ENCODE assay signal across 8 cellular contexts in genomic region chr13:101627556-101627943, GRCh38.
A peak's percentile ranks its signal among the peaks of the same experiment; 100 is the strongest.
DNase-seq lines count a peak whose midpoint lies in the region; ATAC-seq, FAIRE-seq and TF ChIP-seq lines count a peak whose summit lies in the region.

No MANE protein-coding gene starts in this region.

- H3K36me3 Mint-ChIP-seq in activated CD8-positive, alpha-beta T cell treated with anti-CD3 and anti-CD28 coated beads for 36 hours (ENCODE audit: low read depth), result no peaks in the 10 kb centered on the region

- H3K27ac Mint-ChIP-seq in activated CD8-positive, alpha-beta T cell treated with anti-CD3 and anti-CD28 coated beads for 36 hours, result peak overlapping the region; percentile 59

- CTCF ChIA-PET in activated CD8-positive, alpha-beta T cell treated with anti-CD3 and anti-CD28 coated beads for 36 hours (lab: Charles Lee), result no interaction called here

- FAIRE-seq in small intestine (lab: Jason Lieb, UNC), result no peak

- no peak overlapping the region for H3K27ac ChIP-seq in ovary
- H3K27ac ChIP-seq in small intestine (ENCODE audit: low read depth in 1 of 2, low read length in 1 of 2), result peak overlapping the region in 1 of 2 donors; percentile 41

- no peak for TF ChIP-seq POLR2A in ovary (IDR thresholded peaks at IDR 0.05)

- H3K27me3 Mint-ChIP-seq in activated CD8-positive, alpha-beta T cell treated with anti-CD3 and anti-CD28 coated beads for 36 hours, result no peaks in the 10 kb centered on the region

- H3K4me1 ChIP-seq in ovary (ENCODE audit: insufficient read depth) (peaks cover 2% of the 10 kb centered on the region), small intestine (ENCODE audit: control insufficient read depth in 2 of 2, insufficient read depth in 1 of 2, low read depth in 1 of 2, low read length in 1 of 2) (no peaks in the 10 kb centered on the region)

- peak; percentile 46 for ATAC-seq in GM19023 (IDR thresholded peaks at IDR 0.05; ENCODE audit: unreplicated experiment)
- peak; percentile 41 for ATAC-seq in HG03139 (IDR thresholded peaks at IDR 0.05; ENCODE audit: unreplicated experiment)
- peak; percentile 27 for ATAC-seq in activated CD8-positive, alpha-beta T cell treated with anti-CD3 and anti-CD28 coated beads for 36 hours

- peak overlapping the region; percentile 36 for H3K4me3 ChIP-seq in AG10803 (ENCODE audit: low read length)
- peak overlapping the region; percentile 16 for H3K4me3 ChIP-seq in ovary
- no peak overlapping the region for H3K4me3 ChIP-seq in small intestine (ENCODE audit: low read depth in 1 of 2, low read length in 2 of 2)

- no peaks in the 10 kb centered on the region for H3K9me3 Mint-ChIP-seq in activated CD8-positive, alpha-beta T cell treated with anti-CD3 and anti-CD28 coated beads for 36 hours

- no peaks in the 10 kb centered on the region for H3K36me3 ChIP-seq in ovary
- no peaks in the 10 kb centered on the region for H3K36me3 ChIP-seq in small intestine (ENCODE audit: control insufficient read depth in 2 of 2, insufficient read depth in 2 of 2, low read length in 2 of 2)

- intact Hi-C loops in activated CD8-positive, alpha-beta T cell treated with anti-CD3 and anti-CD28 coated beads for 36 hours (cut with micrococcal nuclease), result loop anchor here (5.0 to 10.0 kb wide), 2 partner anchors 105 to 767 kb away; no protein-coding TSS in a partner anchor
- intact Hi-C loops in ovary (cut with DNase I), result no loop called here

- H3K4me1 Mint-ChIP-seq in activated CD8-positive, alpha-beta T cell treated with anti-CD3 and anti-CD28 coated beads for 36 hours (ENCODE audit: low read depth), result peaks cover 43% of the 10 kb centered on the region

- TF ChIP-seq EP300 in ovary (IDR thresholded peaks at IDR 0.05), result no peak

- DNase-seq in AG10803 (ENCODE audit: low read depth) (no peak), ovary (no peak), NCI-H524 treated with DMSO at 0.1 percent for 48 hours (lab: John Stamatoyannopoulos, UW) (no peak), small intestine (no peak)
- DNase-seq in activated CD8-positive, alpha-beta T cell treated with anti-CD3 and anti-CD28 coated beads for 36 hours, result no peak
- no peak for DNase-seq in stimulated activated CD4-positive, alpha-beta T cell treated with anti-CD3 and anti-CD28 coated beads, Interleukin-4, amount 100 ng/mL, for 4 hours

- 12 to 21% (median 18%) methylated on average over 5 of the region's 5 CpGs for WGBS in ovary, 3 donors
- 41 to 49% (median 47%) methylated on average over 5 of the region's 5 CpGs for WGBS in small intestine, 3 donors

- H3K9me3 ChIP-seq in ovary (no peaks in the 10 kb centered on the region), small intestine (ENCODE audit: control insufficient read depth, low read depth) (no peaks in the 10 kb centered on the region)

- POLR2A ChIA-PET in activated CD8-positive, alpha-beta T cell treated with anti-CD3 and anti-CD28 coated beads for 36 hours (lab: Charles Lee), result no interaction called here

- no peaks in the 10 kb centered on the region for H3K27me3 ChIP-seq in ovary
- no peaks in the 10 kb centered on the region for H3K27me3 ChIP-seq in small intestine (ENCODE audit: control insufficient read depth in 2 of 2, insufficient read depth in 2 of 2, low read length in 2 of 2)

- H3K4me3 Mint-ChIP-seq in activated CD8-positive, alpha-beta T cell treated with anti-CD3 and anti-CD28 coated beads for 36 hours, result peak overlapping the region; percentile 30

- no peak for TF ChIP-seq CTCF in AG10803 (conservative IDR thresholded peaks at IDR 0.05; ENCODE audit: low read length)
- TF ChIP-seq CTCF in activated CD8-positive, alpha-beta T cell treated with anti-CD3 and anti-CD28 coated beads for 36 hours (IDR thresholded peaks at IDR 0.05), result no peak
- no peak for TF ChIP-seq CTCF in ovary (IDR thresholded peaks at IDR 0.05)

Comparison
In these comparisons a context has a peak if more than half of its experiments do, and no peak if none do; other contexts are left out.
1. H3K4me3 ChIP-seq: peak in AG10803 (single experiment) and ovary (single experiment); none in small intestine (0 of 2).
2. Peak in every context shown above with its lines, with median percentiles within 50 percentile points of each other: ATAC-seq.